ENCODE assay signal across 15 cellular contexts in the genomic region with DNA sequence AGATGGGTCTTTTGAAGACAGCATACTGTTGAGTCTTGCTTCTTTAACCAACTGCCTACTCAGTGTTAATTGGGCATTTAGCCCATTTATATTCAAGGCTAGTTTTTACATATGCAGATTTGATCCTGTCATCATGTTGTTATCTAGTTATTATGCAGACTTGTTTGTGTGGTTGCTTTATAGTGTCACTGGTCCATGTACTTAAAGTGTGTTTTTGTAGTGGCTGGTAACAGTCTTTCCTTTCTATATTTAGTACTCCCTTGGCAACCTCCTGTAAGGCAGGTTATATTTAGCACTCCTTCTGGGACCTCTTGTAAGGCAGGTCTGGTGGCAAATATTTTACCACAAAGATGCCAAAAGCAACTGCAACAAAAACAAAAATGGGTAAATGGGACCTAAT.
DNase-seq lines count a peak whose midpoint lies in the region; ATAC-seq and TF ChIP-seq lines count a peak whose summit lies in the region.
"Had no signal": no experiment of that assay in that cellular context is flagged by ENCODE, and none has a peak within 500 bp of the region (broad histone marks: within the 10 kb centered on the region; RNA-seq: fewer than 3 reads in every experiment).

No MANE protein-coding gene starts in this region.

- intact Hi-C loops in left lung (cut with DNase I), result no loop called here

- no peaks in the 10 kb centered on the region for H3K9me3 Mint-ChIP-seq in activated T-cell treated with anti-CD3 and anti-CD28 coated beads, Interleukin-2, amount 50 U/mL, for 4 hours

- DNase-seq in astrocyte of the hippocampus (ENCODE audit: low read depth, low spot score) (peak; percentile 9), left lung (no peak), amniotic stem cell (lab: John Stamatoyannopoulos, UW) (no peak), NCI-H2107 (lab: John Stamatoyannopoulos, UW) (no peak)
- DNase-seq in effector CD4-positive, alpha-beta T cell, result no peak
- no peak for DNase-seq in activated T-cell treated with anti-CD3 and anti-CD28 coated beads, Interleukin-2, amount 50 U/mL, for 4 hours
- DNase-seq: BE2C, MV-4-11, NCI-H1436, NCI-H226, NCI-H526, PC-3, SK-N-SH had no signal

- CTCF ChIA-PET in HEK293 (lab: Yijun Ruan, JAX), result no interaction called here

- POLR2A ChIA-PET in HEK293 (lab: Yijun Ruan, JAX), result no interaction called here

- H3K9ac ChIP-seq in skeletal muscle tissue (ENCODE audit: low read depth in 1 of 3, low read length in 3 of 3), result no peak overlapping the region
- H3K9ac ChIP-seq: SK-N-SH had no signal

- no peak overlapping the region for H3K27ac ChIP-seq in HEK293 (ENCODE audit: extremely low read depth, low read depth, low read length)
- no peak overlapping the region for H3K27ac ChIP-seq in left lung
- peak overlapping the region; percentile 55 for H3K27ac ChIP-seq in skeletal muscle tissue (ENCODE audit: low read depth, low read length)

- no peaks in the 10 kb centered on the region for H3K36me3 ChIP-seq in HEK293 (ENCODE audit: control insufficient read depth in 2 of 2, insufficient read depth in 1 of 2, low read length in 2 of 2)
- H3K36me3 ChIP-seq in left lung, result no peaks in the 10 kb centered on the region
- H3K36me3 ChIP-seq in skeletal muscle tissue (ENCODE audit: control insufficient read depth in 3 of 3, insufficient read depth in 3 of 3, low read length in 3 of 3), result no peaks in the 10 kb centered on the region
- H3K36me3 ChIP-seq: BE2C had no signal

- peaks cover 22% of the 10 kb centered on the region for H3K27me3 Mint-ChIP-seq in activated T-cell treated with anti-CD3 and anti-CD28 coated beads, Interleukin-2, amount 50 U/mL, for 4 hours (ENCODE audit: low read depth)

- H3K4me3 Mint-ChIP-seq in activated T-cell treated with anti-CD3 and anti-CD28 coated beads, Interleukin-2, amount 50 U/mL, for 4 hours, result no peak overlapping the region

- H3K9me3 ChIP-seq in HEK293 (ENCODE audit: control insufficient read depth, insufficient read depth, low read depth, low read length) (no peaks in the 10 kb centered on the region), left lung (no peaks in the 10 kb centered on the region), skeletal muscle tissue (ENCODE audit: control insufficient read depth in 3 of 3, low read length in 3 of 3) (no peaks in the 10 kb centered on the region)
- H3K9me3 ChIP-seq: BE2C, SK-N-SH had no signal

- H3K4me1 ChIP-seq in HEK293 (ENCODE audit: control insufficient read depth, insufficient read depth, low read length) (no peaks in the 10 kb centered on the region), left lung (peaks cover 0 to 5% of the 10 kb centered on the region in 2 donors), skeletal muscle tissue (ENCODE audit: control insufficient read depth in 3 of 3, insufficient read depth in 3 of 3, low read length in 3 of 3) (peaks cover 10 to 14% (median 13%) of the 10 kb centered on the region in 3 donors)
- H3K4me1 ChIP-seq: BE2C had no signal

- H3K27me3 ChIP-seq in left lung (no peaks in the 10 kb centered on the region), skeletal muscle tissue (ENCODE audit: control insufficient read depth in 3 of 3, insufficient read depth in 3 of 3, low read length in 3 of 3) (no peaks in the 10 kb centered on the region)
- H3K27me3 ChIP-seq: BE2C had no signal

- H3K4me3 ChIP-seq in HEK293 (ENCODE audit: low read depth, low read length), result no peak overlapping the region
- no peak overlapping the region for H3K4me3 ChIP-seq in left lung
- H3K4me3 ChIP-seq in skeletal muscle tissue (ENCODE audit: low read length in 3 of 3), result peak overlapping the region in 1 of 3 donors; percentile 16

- TF ChIP-seq CTCF in HEK293 (tag by site-specific recombination; IDR thresholded peaks at IDR 0.05) (no peak), left lung (IDR thresholded peaks at IDR 0.05) (no peak)

- peak; percentile 85 for ATAC-seq in left lung
- no peak for ATAC-seq in activated T-cell treated with anti-CD3 and anti-CD28 coated beads, Interleukin-2, amount 50 U/mL, for 4 hours
- ATAC-seq: PC-3 had no signal

- no peaks in the 10 kb centered on the region for H3K36me3 Mint-ChIP-seq in activated T-cell treated with anti-CD3 and anti-CD28 coated beads, Interleukin-2, amount 50 U/mL, for 4 hours (ENCODE audit: insufficient read depth)

- H3K4me1 Mint-ChIP-seq in activated T-cell treated with anti-CD3 and anti-CD28 coated beads, Interleukin-2, amount 50 U/mL, for 4 hours (ENCODE audit: low read depth), result no peaks in the 10 kb centered on the region

TF ChIP-seq in HEK293, 187 proteins besides CTCF, POLR2A, EP300 and RAD21:
- TF ChIP-seq ZFP69B (tag by site-specific recombination; IDR thresholded peaks at IDR 0.05) (no peak), ZNF558 (tag by site-specific recombination; IDR thresholded peaks at IDR 0.05) (peak; percentile 95), ZNF843 (tag by site-specific recombination; IDR thresholded peaks at IDR 0.05) (no peak), ZNF791 (tag by site-specific recombination; IDR thresholded peaks at IDR 0.05) (no peak)
